Comparison of ENCODE assay signal across 15 cellular contexts in genomic region chr2:44197806-44198205, GRCh38. TPM values are rescaled to one million over a fixed set of nuclear protein-coding genes. Genes with fewer than 3 reads are reported as not detected.
DNase-seq lines count a peak whose midpoint lies in the region; TF ChIP-seq lines count a peak whose summit lies in the region.
"Had no signal": no experiment of that assay in that cellular context is flagged by ENCODE, and none has a peak within 500 bp of the region (broad histone marks: within the 10 kb centered on the region; RNA-seq: fewer than 3 reads in every experiment).

No MANE protein-coding gene starts in this region.

- peak overlapping the region in 2 of 3 experiments; percentile 4 to 62; a peak in 2 of 7 replicates for H3K27ac Mint-ChIP-seq in H9
- H3K27ac Mint-ChIP-seq: B cell; CD4-positive, alpha-beta T cell had no signal

- H2BK12ac ChIP-seq in H9 (ENCODE audit: insufficient read length, low read depth, low read length) = no peak overlapping the region

- no peak overlapping the region for H3K4ac ChIP-seq in H9 (ENCODE audit: low read depth, low read length)

- H3K9me3 Mint-ChIP-seq in H9 = no peaks in the 10 kb centered on the region; a peak in 1 of 5 replicates
- H3K9me3 Mint-ChIP-seq: CD4-positive, alpha-beta T cell had no signal

- H3K23ac ChIP-seq in H9 (ENCODE audit: insufficient read length, low read depth, low read length) = no peak overlapping the region

- no peak overlapping the region for H2BK20ac ChIP-seq in H9 (ENCODE audit: low read depth, low read length, poor library complexity, severe bottlenecking)

- H2BK15ac ChIP-seq in H9 (ENCODE audit: low read depth, low read length) = no peak overlapping the region

- no peak overlapping the region for H3K4me3 ChIP-seq in ascending aorta
- H3K4me3 ChIP-seq in SK-N-SH (ENCODE audit: low read depth in 2 of 2, low read length in 1 of 2) = no peak overlapping the region
- H3K4me3 ChIP-seq: GM23248 had no signal

- no peak for TF ChIP-seq RAD21 in SK-N-SH (IDR thresholded peaks at IDR 0.05; ENCODE audit: low read length)

- H3K9me3 ChIP-seq in H9 (ENCODE audit: control insufficient read depth, low read depth, low read length) (no peaks in the 10 kb centered on the region), ascending aorta (no peaks in the 10 kb centered on the region), SK-N-SH (no peaks in the 10 kb centered on the region)

- H3K56ac ChIP-seq in H9 (ENCODE audit: insufficient read length, low read depth, low read length) = no peak overlapping the region

- TF ChIP-seq EP300 in SK-N-SH (IDR thresholded peaks at IDR 0.05; ENCODE audit: borderline replicate concordance in 1 of 2, low read depth in 1 of 2, low read length in 1 of 2) = no peak

- no peaks in the 10 kb centered on the region for H3K27me3 ChIP-seq in H9 (ENCODE audit: insufficient read depth, low read length)
- H3K27me3 ChIP-seq in ascending aorta = no peaks in the 10 kb centered on the region
- H3K27me3 ChIP-seq in SK-N-SH (ENCODE audit: insufficient read depth) = no peaks in the 10 kb centered on the region

- no peak overlapping the region for H3K4me3 Mint-ChIP-seq in H9
- H3K4me3 Mint-ChIP-seq: B cell; CD4-positive, alpha-beta T cell had no signal

- peaks cover 20 to 42% of the 10 kb centered on the region in 2 experiments for H3K4me1 Mint-ChIP-seq in H9

- H4K91ac ChIP-seq in H9 (ENCODE audit: insufficient read length, low read depth, low read length) = no peak overlapping the region

- H4K20me1 ChIP-seq in H9 (ENCODE audit: control insufficient read depth, insufficient read depth, insufficient read length) = no peaks in the 10 kb centered on the region
- 0 out of 2 replicates have a peak, but pooled peaks cover 5% of the 10 kb centered on the region for H4K20me1 ChIP-seq in SK-N-SH (ENCODE audit: insufficient read depth)

- CTCF ChIA-PET in SK-N-SH (lab: Yijun Ruan, JAX) = no interaction called here

- peaks cover 0 to 3% of the 10 kb centered on the region in 2 donors for H3K36me3 ChIP-seq in ascending aorta
- peaks cover 0 to 7% of the 10 kb centered on the region in 2 experiments for H3K36me3 ChIP-seq in SK-N-SH (replicated peaks in 1 of 2; ENCODE audit: control insufficient read depth in 1 of 2, insufficient read depth in 2 of 2, low read length in 1 of 2)

- no CpG with 5 or more reads among the region's 6 CpGs for WGBS in H9 (ENCODE audit: extremely low coverage, insufficient read length, low lambda C conversion rate)
- WGBS in SK-N-SH (ENCODE audit: low lambda C conversion rate) = 94% methylated on average over 6 of the region's 6 CpGs

- H4K8ac ChIP-seq in H9 (replicated peaks; ENCODE audit: insufficient read length, low read depth, low read length) = no peak overlapping the region

- H2BK5ac ChIP-seq in H9 (ENCODE audit: insufficient read length, low read length) = no peak overlapping the region

- TF ChIP-seq CTCF in H9 (conservative IDR thresholded peaks at IDR 0.05) (no peak), ascending aorta (IDR thresholded peaks at IDR 0.05) (no peak), SK-N-SH (IDR thresholded peaks at IDR 0.05) (no peak)

- H3K4me2 ChIP-seq in H9 (ENCODE audit: insufficient read depth, insufficient read length, low read length) (no peak overlapping the region), SK-N-SH (no peak overlapping the region)

- POLR2A ChIA-PET in SK-N-SH (lab: Yijun Ruan, JAX) = no interaction called here

- peaks cover 54% of the 10 kb centered on the region for H3K79me2 ChIP-seq in H9 (ENCODE audit: insufficient read depth, low read length)
- H3K79me2 ChIP-seq in SK-N-SH (ENCODE audit: insufficient read depth) = peaks cover 80% of the 10 kb centered on the region

- no peak overlapping the region for H3T11ph ChIP-seq in H9 (ENCODE audit: low read length)

- H4K5ac ChIP-seq in H9 (ENCODE audit: insufficient read length, low read depth, low read length) = no peak overlapping the region

- H3F3A ChIP-seq in SK-N-SH (replicated peaks; ENCODE audit: insufficient read depth) = peaks cover 12% of the 10 kb centered on the region

- H3K9me2 ChIP-seq in SK-N-SH = no peaks in the 10 kb centered on the region

- no peak overlapping the region for H2AK5ac ChIP-seq in H9 (ENCODE audit: insufficient read length, low read length)

- H3K27ac ChIP-seq in H9 (ENCODE audit: insufficient read length, low read depth, low read length) = no peak overlapping the region
- no peak overlapping the region for H3K27ac ChIP-seq in ascending aorta
- no peak overlapping the region for H3K27ac ChIP-seq in SK-N-SH (ENCODE audit: low read depth in 2 of 2, low read length in 1 of 2)
- H3K27ac ChIP-seq: GM23248, HL-60 had no signal

- H3K4me1 ChIP-seq in H9 (ENCODE audit: insufficient read depth, low read length) (no peaks in the 10 kb centered on the region; the same call in 1 of the 2 replicates), ascending aorta (peaks cover 0 to 2% of the 10 kb centered on the region in 2 donors), SK-N-SH (ENCODE audit: control insufficient read depth in 1 of 2, insufficient read depth in 2 of 2, low read depth in 1 of 2, low read length in 1 of 2) (peaks cover 1 to 14% of the 10 kb centered on the region in 2 experiments; a peak in 2 of 4 replicates)

- H3K36me3 Mint-ChIP-seq in H9 (ENCODE audit: insufficient read depth in 1 of 3, low read depth in 3 of 3) = peaks cover 17 to 33% (median 32%) of the 10 kb centered on the region in 3 experiments; a peak in 6 of 7 replicates

- H3K9ac ChIP-seq in H9 (ENCODE audit: extremely low read depth, insufficient read length, low read length) (no peak overlapping the region), SK-N-SH (no peak overlapping the region)
- H3K9ac ChIP-seq: GM23248 had no signal

- H3K18ac ChIP-seq in H9 (ENCODE audit: insufficient read length, low read depth, low read length) = no peak overlapping the region

- no peaks in the 10 kb centered on the region for H3K27me3 Mint-ChIP-seq in H9 (ENCODE audit: low read depth)
- H3K27me3 Mint-ChIP-seq: B cell; CD4-positive, alpha-beta T cell had no signal

- H2BK120ac ChIP-seq in H9 (ENCODE audit: low read depth, low read length, poor library complexity, severe bottlenecking) = no peak overlapping the region

- H3K79me1 ChIP-seq in H9 (ENCODE audit: insufficient read depth, low read depth, low read length, poor library complexity, severe bottlenecking) = peaks cover 10% of the 10 kb centered on the region

- peak; percentile 57 for DNase-seq in DMS 273 treated with DMSO at 0.1 percent for 48 hours (lab: John Stamatoyannopoulos, UW)
- DNase-seq in H9 = no peak
- DNase-seq in NCI-H82 treated with DMSO at 0.1 percent for 48 hours (lab: John Stamatoyannopoulos, UW; ENCODE audit: unreplicated experiment) = peak; percentile 5
- peak; percentile 63 for DNase-seq in cerebellar cortex (ENCODE audit: low spot score)
- DNase-seq in ascending aorta (ENCODE audit: low spot score in 2 of 2) = no peak
- DNase-seq in germinal center (ENCODE audit: low spot score) = no peak
- DNase-seq in SK-N-SH = no peak
- DNase-seq: Calu3; CD4-positive, alpha-beta T cell; DND-41; GF-D8; GM23248; H7 had no signal

- intact Hi-C loops in ascending aorta (cut with DNase I) = no loop called here

- no peaks in the 10 kb centered on the region for H3K23me2 ChIP-seq in H9 (ENCODE audit: insufficient read length, low read depth, low read length, poor library complexity, severe bottlenecking)

- H2AFZ ChIP-seq in H9 (ENCODE audit: low read length) (no peak overlapping the region), SK-N-SH (ENCODE audit: low read depth) (no peak overlapping the region)
- H2AFZ ChIP-seq: GM23248 had no signal

- no peak overlapping the region for H3K14ac ChIP-seq in H9 (ENCODE audit: insufficient read depth, low read length)

TF ChIP-seq in SK-N-SH, 30 proteins besides CTCF, POLR2A, EP300 and RAD21:
- TF ChIP-seq NFIC (IDR thresholded peaks at IDR 0.05; ENCODE audit: borderline replicate concordance) = no peak
- no peak for TF ChIP-seq TAF1 (IDR thresholded peaks at IDR 0.05; ENCODE audit: borderline replicate concordance, low read depth, low read length)
- no peak for TF ChIP-seq RXRA (IDR thresholded peaks at IDR 0.05; ENCODE audit: borderline replicate concordance, low read depth)
- TF ChIP-seq SIN3A (IDR thresholded peaks at IDR 0.05; ENCODE audit: borderline replicate concordance, low read depth, low read length) = no peak
- TF ChIP-seq NRF1 (IDR thresholded peaks at IDR 0.05; ENCODE audit: low read depth, low read length) = no peak

RNA-seq across cellular contexts. Expression of gene PPM1B, which starts 29.1 kb away (rescaled TPM):
- 148 and 156 TPM in 2 replicates for total RNA-seq in H9 (2021)
- total RNA-seq in ascending aorta = 27.9 TPM
- polyA plus RNA-seq in SK-N-SH (2012; rRNA removed) = 16.2 and 17.3 TPM in 2 replicates
- polyA plus RNA-seq in SK-N-SH (2012; cell fraction: cytosol; rRNA removed) = 22.0 and 24.3 TPM in 2 replicates
- 7.8 and 14.2 TPM in 2 replicates for polyA plus RNA-seq in SK-N-SH (2012; cell fraction: nucleus; rRNA removed)

Comparison
In these comparisons a context has a peak if more than half of its experiments do, and no peak if none do; other contexts are left out.
1. DNase-seq: peak in DMS 273 treated with DMSO at 0.1 percent for 48 hours (single experiment), NCI-H82 treated with DMSO at 0.1 percent for 48 hours (single experiment) and cerebellar cortex (single experiment); none in H9 (single experiment), ascending aorta (0 of 2), germinal center (single experiment) and SK-N-SH (single experiment).